Comparison of ENCODE assay signal across 16 cellular contexts in the genomic region with DNA sequence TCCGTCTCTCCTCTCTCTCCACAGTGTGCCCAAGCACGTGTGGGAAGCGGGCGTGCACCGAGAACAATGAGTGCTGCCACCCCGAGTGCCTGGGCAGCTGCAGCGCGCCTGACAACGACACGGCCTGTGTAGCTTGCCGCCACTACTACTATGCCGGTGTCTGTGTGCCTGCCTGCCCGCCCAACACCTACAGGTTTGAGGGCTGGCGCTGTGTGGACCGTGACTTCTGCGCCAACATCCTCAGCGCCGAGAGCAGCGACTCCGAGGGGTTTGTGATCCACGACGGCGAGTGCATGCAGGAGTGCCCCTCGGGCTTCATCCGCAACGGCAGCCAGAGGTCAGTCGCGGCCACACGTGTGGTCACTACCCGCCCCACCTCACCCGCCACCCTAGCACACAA.
"Had no signal": no experiment of that assay in that cellular context is flagged by ENCODE, and none has a peak within 500 bp of the region (broad histone marks: within the 10 kb centered on the region; RNA-seq: fewer than 3 reads in every experiment).

No MANE protein-coding gene starts in this region.

- H3K4me3 Mint-ChIP-seq: activated CD4-positive, alpha-beta memory T cell treated with anti-CD3 and anti-CD28 coated beads, Interleukin-2, amount 10 ng/mL, durations not matched to agents 7 days and 5 days; activated naive CD8-positive, alpha-beta T cell; naive B cell; stimulated activated naive B cell treated with anti-CD40 and anti-IgM and Interleukin-4, amounts not matched to agents 10 μg/mL and 1 μg/mL and 100 μg/mL, for 72 hours; type B pancreatic cell had no signal

- DNase-seq: activated CD4-positive, alpha-beta memory T cell treated with anti-CD3 and anti-CD28 coated beads, Interleukin-2, amount 10 ng/mL, durations not matched to agents 7 days and 5 days; activated gamma-delta T cell; activated T-cell treated with anti-CD3 and anti-CD28 coated beads, Interleukin-2, amount 50 U/mL, for 48 hours; amygdala; foreskin melanocyte; lower lobe of right lung; naive B cell; right cardiac atrium; spleen; stimulated activated CD4-positive, alpha-beta T cell treated with anti-CD3 and anti-CD28 coated beads, Interleukin-1b, Interleukin-23, amount 100 ng/mL, for 48 hours; stimulated activated naive B cell treated with anti-CD40 and anti-IgM and Interleukin-4, amounts not matched to agents 10 μg/mL and 1 μg/mL and 100 μg/mL, for 72 hours; substantia nigra; T-helper 9 cell had no signal

- H3K27ac Mint-ChIP-seq: activated CD4-positive, alpha-beta memory T cell treated with anti-CD3 and anti-CD28 coated beads, Interleukin-2, amount 10 ng/mL, durations not matched to agents 7 days and 5 days; activated naive CD8-positive, alpha-beta T cell; stimulated activated naive B cell treated with anti-CD40 and anti-IgM and Interleukin-4, amounts not matched to agents 10 μg/mL and 1 μg/mL and 100 μg/mL, for 72 hours; type B pancreatic cell had no signal

- ATAC-seq: lower lobe of right lung; stimulated activated naive B cell treated with anti-CD40 and anti-IgM and Interleukin-4, amounts not matched to agents 10 μg/mL and 1 μg/mL and 100 μg/mL, for 72 hours had no signal

- FAIRE-seq: colon had no signal

- H3K9me3 ChIP-seq: lower lobe of right lung, spleen had no signal

- H3K27me3 Mint-ChIP-seq: activated CD4-positive, alpha-beta memory T cell treated with anti-CD3 and anti-CD28 coated beads, Interleukin-2, amount 10 ng/mL, durations not matched to agents 7 days and 5 days; activated naive CD8-positive, alpha-beta T cell; naive B cell; stimulated activated naive B cell treated with anti-CD40 and anti-IgM and Interleukin-4, amounts not matched to agents 10 μg/mL and 1 μg/mL and 100 μg/mL, for 72 hours; type B pancreatic cell had no signal

- H3K27ac ChIP-seq: lower lobe of right lung, spleen had no signal

- H3K9me3 Mint-ChIP-seq: activated CD4-positive, alpha-beta memory T cell treated with anti-CD3 and anti-CD28 coated beads, Interleukin-2, amount 10 ng/mL, durations not matched to agents 7 days and 5 days; naive B cell; stimulated activated naive B cell treated with anti-CD40 and anti-IgM and Interleukin-4, amounts not matched to agents 10 μg/mL and 1 μg/mL and 100 μg/mL, for 72 hours; type B pancreatic cell had no signal

- H3K4me1 ChIP-seq: lower lobe of right lung had no signal

- H3K27me3 ChIP-seq: spleen had no signal

- H3K4me3 ChIP-seq: lower lobe of right lung, spleen had no signal

- H3K4me1 Mint-ChIP-seq: activated CD4-positive, alpha-beta memory T cell treated with anti-CD3 and anti-CD28 coated beads, Interleukin-2, amount 10 ng/mL, durations not matched to agents 7 days and 5 days had no signal
